In the genomic region with DNA sequence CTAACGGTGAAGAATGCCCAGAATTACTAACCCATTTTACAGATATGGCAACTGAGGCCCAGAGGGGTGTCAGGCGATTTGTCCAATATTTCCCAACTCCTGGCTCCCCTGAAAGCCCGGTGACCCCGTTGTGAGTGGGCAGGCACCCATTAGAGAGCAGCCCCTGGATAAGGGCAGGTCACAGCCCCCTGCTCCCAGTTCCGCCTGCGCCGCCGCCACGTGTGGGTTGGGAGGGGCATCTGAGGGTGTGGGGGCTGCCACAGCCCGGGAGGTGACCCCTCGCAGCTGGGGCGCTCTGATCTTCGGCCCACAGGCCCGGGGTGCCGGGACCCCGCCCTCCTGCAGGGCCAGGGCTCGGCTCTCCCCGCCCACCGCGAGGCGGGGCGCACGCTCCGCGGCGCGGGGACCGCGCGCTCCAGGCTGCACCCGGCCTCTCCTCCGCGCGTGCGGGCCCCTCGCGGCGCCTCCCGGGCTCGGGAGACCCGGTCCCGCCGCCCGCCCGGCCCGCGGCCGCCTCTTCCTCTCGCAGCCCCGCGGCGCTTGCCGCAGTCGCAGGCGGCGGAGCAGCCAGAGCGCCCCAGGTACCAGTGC, we compare ENCODE assay signal across 9 cellular contexts. TPM values are rescaled to one million over a fixed set of nuclear protein-coding genes. Genes with fewer than 3 reads are reported as not detected.
A peak's percentile ranks its signal among the peaks of the same experiment; 100 is the strongest.
DNase-seq lines count a peak whose midpoint lies in the region; ATAC-seq and TF ChIP-seq lines count a peak whose summit lies in the region.
"Had no signal": no experiment of that assay in that cellular context is flagged by ENCODE, and none has a peak within 500 bp of the region (broad histone marks: within the 10 kb centered on the region; RNA-seq: fewer than 3 reads in every experiment).

HTR6 (plus strand) TSS at position 423 of the 591 bp plus-strand sequence. CDS start 879 bp downstream, outside the sequence.

- no peaks in the 10 kb centered on the region for H3K79me2 ChIP-seq in mammary epithelial cell (ENCODE audit: insufficient read depth, low read length)
- H3K79me2 ChIP-seq in osteoblast (ENCODE audit: insufficient read depth, low read length), result no peaks in the 10 kb centered on the region

- H3K27ac ChIP-seq in mammary epithelial cell (ENCODE audit: insufficient read depth, low read depth, low read length) (no peak within 1 kb of the TSS), osteoblast (ENCODE audit: low read depth, low read length) (no peak within 1 kb of the TSS)
- H3K27ac ChIP-seq: skin epidermis had no signal

- H3K9me3 Mint-ChIP-seq in Caco-2 (ENCODE audit: unreplicated experiment), result no peaks in the 10 kb centered on the region

- H2AFZ ChIP-seq in mammary epithelial cell (ENCODE audit: low read depth, low read length), result peak within 1 kb of the TSS; percentile 31
- H2AFZ ChIP-seq in osteoblast (ENCODE audit: low read length), result no peak within 1 kb of the TSS

- no peaks in the 10 kb centered on the region; the same call in 1 of the 2 replicates for H3K27me3 ChIP-seq in Caco-2 (replicated peaks; ENCODE audit: control insufficient read depth, insufficient read depth, low read length)
- peaks cover 19% of the 10 kb centered on the region for H3K27me3 ChIP-seq in mammary epithelial cell (ENCODE audit: insufficient read depth, low read length)
- peaks cover 65% of the 10 kb centered on the region for H3K27me3 ChIP-seq in osteoblast (ENCODE audit: insufficient read depth, low read length)

- dilution Hi-C loops in mammary epithelial cell (cut with HindIII; ENCODE audit: low sequenced_read_pairs), result loop anchor here (5.0 kb wide), 2 partner anchors 43 to 73 kb away; no protein-coding TSS in a partner anchor

- CTCF ChIA-PET in Caco-2 (lab: Charles Lee) (no interaction called here), mammary epithelial cell (lab: Charles Lee; ENCODE audit: low non-redundant PET) (no interaction called here)

- peak within 1 kb of the TSS; percentile 74 for H3K4me3 Mint-ChIP-seq in Caco-2 (ENCODE audit: unreplicated experiment)

- H3K4me1 ChIP-seq in Caco-2 (no peaks in the 10 kb centered on the region), mammary epithelial cell (ENCODE audit: insufficient read depth, low read length) (peaks cover 19% of the 10 kb centered on the region), osteoblast (ENCODE audit: insufficient read depth, low read length) (peaks cover 3% of the 10 kb centered on the region)

- no peak for ATAC-seq in GM19452 (IDR thresholded peaks at IDR 0.05; ENCODE audit: unreplicated experiment)

- H3K4me3 ChIP-seq in Caco-2 (ENCODE audit: low read depth, low read length) (peak within 1 kb of the TSS; percentile 41), mammary epithelial cell (replicated peaks in 1 of 3; ENCODE audit: insufficient read depth in 1 of 3, low read depth in 2 of 3, low read length in 3 of 3) (peak within 1 kb of the TSS in 2 of 3 experiments; percentile 20 to 33), osteoblast (ENCODE audit: insufficient read depth, low read length) (peak within 1 kb of the TSS; percentile 29)

- H3K27me3 Mint-ChIP-seq in Caco-2 (ENCODE audit: insufficient read depth, unreplicated experiment), result peaks cover 15% of the 10 kb centered on the region

- intact Hi-C loops in Caco-2 (cut with micrococcal nuclease; ENCODE audit: unreplicated experiment) (no loop called here), mammary epithelial cell (cut with micrococcal nuclease) (loop anchor here (5.0 kb wide), 1 partner anchor 208 kb away; no protein-coding TSS in a partner anchor)

- peaks cover 3% of the 10 kb centered on the region for H3K4me1 Mint-ChIP-seq in Caco-2 (ENCODE audit: low read depth, unreplicated experiment)

- no peak within 1 kb of the TSS for H3K9ac ChIP-seq in mammary epithelial cell (ENCODE audit: insufficient read depth, low read length)

- in situ Hi-C loops in mammary epithelial cell (cut with MboI; ENCODE audit: low sequenced_read_pairs in 2 of 2), result no loop called here

- POLR2A ChIA-PET in Caco-2 (lab: Charles Lee), result no interaction called here

- 13% methylated on average over 8 of the region's 57 CpGs for WGBS in mammary epithelial cell (ENCODE audit: low coverage, missing lambda C conversion rate)

- no peak for DNase-seq in Caco-2
- peak; percentile 35 for DNase-seq in LoVo (ENCODE audit: low spot score)
- DNase-seq in mammary epithelial cell, result no peak
- peak; percentile 95 for DNase-seq in osteoblast (ENCODE audit: insufficient read length, low spot score, missing footprints)
- DNase-seq in effector CD8-positive, alpha-beta T cell (lab: John Stamatoyannopoulos, UW), result no peak
- DNase-seq in cerebellar cortex (ENCODE audit: low spot score), result no peak
- no peak for DNase-seq in DMS153 treated with DMSO at 0.1 percent for 48 hours (lab: John Stamatoyannopoulos, UW; ENCODE audit: unreplicated experiment)

- TF ChIP-seq CTCF in Caco-2 (IDR thresholded peaks at IDR 0.05; ENCODE audit: insufficient read depth in 1 of 2, low read depth in 1 of 2, low read length in 1 of 2, severe bottlenecking in 1 of 2, unreplicated experiment in 1 of 2) (no peak), mammary epithelial cell (conservative IDR thresholded peaks at IDR 0.05 in 1 of 2, IDR thresholded peaks at IDR 0.05 in 1 of 2; ENCODE audit: extremely low read depth in 1 of 2, insufficient read depth in 1 of 2, low read depth in 1 of 2, low read length in 2 of 2) (no peak), osteoblast (IDR thresholded peaks at IDR 0.05; ENCODE audit: extremely low read depth, low read depth, low read length) (no peak)

- no peak within 1 kb of the TSS for H3K27ac Mint-ChIP-seq in Caco-2 (ENCODE audit: unreplicated experiment)

- H3K36me3 ChIP-seq in Caco-2 (ENCODE audit: control insufficient read depth, insufficient read depth, low read length) (no peaks in the 10 kb centered on the region), mammary epithelial cell (ENCODE audit: insufficient read depth, low read length) (no peaks in the 10 kb centered on the region), osteoblast (ENCODE audit: insufficient read depth, low read length) (no peaks in the 10 kb centered on the region)

- H3K36me3 Mint-ChIP-seq in Caco-2 (ENCODE audit: insufficient read depth, unreplicated experiment), result peaks cover 4% of the 10 kb centered on the region

- BruUV-seq in Caco-2 (replicated peaks; lab: Mats Ljungman, UMichigan), result no TSS peak
- no TSS peak for BruUV-seq in mammary epithelial cell (replicated peaks; lab: Mats Ljungman, UMichigan)

- H4K20me1 ChIP-seq in mammary epithelial cell (ENCODE audit: insufficient read depth, low read length) (no peaks in the 10 kb centered on the region), osteoblast (ENCODE audit: insufficient read depth, low read length) (peaks cover 3% of the 10 kb centered on the region)

- no peaks in the 10 kb centered on the region for H3K9me3 ChIP-seq in Caco-2
- H3K9me3 ChIP-seq in mammary epithelial cell (replicated peaks; ENCODE audit: insufficient read depth, low read length), result no peaks in the 10 kb centered on the region
- H3K9me3 ChIP-seq in osteoblast (ENCODE audit: low read depth, low read length), result no peaks in the 10 kb centered on the region

- H3K4me2 ChIP-seq in mammary epithelial cell (ENCODE audit: insufficient read depth, low read depth, low read length), result peak within 1 kb of the TSS; percentile 72
- H3K4me2 ChIP-seq in osteoblast (ENCODE audit: insufficient read depth, low read length), result no peak within 1 kb of the TSS

RNA-seq across cellular contexts. Expression of gene HTR6, which starts in this region (rescaled TPM):
- total RNA-seq in Caco-2 (2022) (not detected in 2 replicates), mammary epithelial cell (not detected), osteoblast (under 0.01 TPM in 1 of 2 replicates, not detected in the other)
- not detected for polyA plus RNA-seq in mammary epithelial cell
- not detected for polyA minus RNA-seq in mammary epithelial cell

Comparison
In these comparisons a context has a peak if more than half of its experiments do, and no peak if none do; other contexts are left out.
1. Peak in DNase-seq and H3K4me3 ChIP-seq in osteoblast; RNA of the gene not detected or under 1 TPM.